Comparison of ENCODE assay signal across 20 cellular contexts in the genomic region with DNA sequence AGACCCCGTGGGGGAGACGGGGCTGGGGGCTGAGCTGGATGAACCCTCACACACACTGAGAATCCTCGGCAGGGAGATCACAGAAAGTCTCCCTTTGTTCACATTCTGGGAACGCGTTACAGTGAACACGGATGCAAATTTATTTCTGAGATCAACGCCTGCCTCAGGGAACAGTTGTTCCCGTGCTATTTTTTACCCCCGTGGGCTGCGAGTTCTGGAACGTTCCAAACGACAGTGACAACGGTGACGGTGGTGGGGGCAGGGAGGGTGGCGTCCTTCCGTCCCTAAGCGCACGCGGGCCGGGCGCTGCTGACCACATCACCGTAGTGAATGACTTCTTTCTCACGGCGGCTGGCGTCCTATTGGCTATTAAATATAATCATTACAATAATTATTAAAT. TPM values are rescaled to one million over a fixed set of nuclear protein-coding genes. Genes with fewer than 3 reads are reported as not detected.
DNase-seq lines count a peak whose midpoint lies in the region; TF ChIP-seq lines count a peak whose summit lies in the region.
"Had no signal": no experiment of that assay in that cellular context is flagged by ENCODE, and none has a peak within 500 bp of the region (broad histone marks: within the 10 kb centered on the region; RNA-seq: fewer than 3 reads in every experiment).

No MANE protein-coding gene starts in this region.

- H3K27me3 ChIP-seq in neural progenitor cell (no peaks in the 10 kb centered on the region), smooth muscle cell (ENCODE audit: low read depth) (no peaks in the 10 kb centered on the region)

- no peak overlapping the region for H3K4me2 ChIP-seq in neural progenitor cell
- H3K4me2 ChIP-seq in smooth muscle cell = no peak overlapping the region
- H3K4me2 ChIP-seq: BLaER1 treated with 17β-estradiol and CSF1 and Interleukin-3, amounts not matched to agents 10 nM and 100 nM had no signal

- H3K4me1 Mint-ChIP-seq in neural progenitor cell = peaks cover 33% of the 10 kb centered on the region

- H3K27ac ChIP-seq in neural progenitor cell = no peak overlapping the region
- no peak overlapping the region for H3K27ac ChIP-seq in smooth muscle cell (ENCODE audit: low read depth)
- H3K27ac ChIP-seq: BLaER1 treated with 17β-estradiol and CSF1 and Interleukin-3, amounts not matched to agents 10 nM and 100 nM had no signal

- peaks cover 6% of the 10 kb centered on the region for H3K27me3 Mint-ChIP-seq in neural progenitor cell (ENCODE audit: insufficient read depth, low read depth)

- H3K36me3 ChIP-seq in neural progenitor cell (no peaks in the 10 kb centered on the region), smooth muscle cell (ENCODE audit: low read depth) (no peaks in the 10 kb centered on the region)
- H3K36me3 ChIP-seq: BLaER1 treated with 17β-estradiol and CSF1 and Interleukin-3, amounts not matched to agents 10 nM and 100 nM had no signal

- no peaks in the 10 kb centered on the region for H3K79me2 ChIP-seq in neural progenitor cell (ENCODE audit: low read depth)
- H3K79me2 ChIP-seq in smooth muscle cell (ENCODE audit: low read depth) = no peaks in the 10 kb centered on the region

- no peaks in the 10 kb centered on the region for H3F3A ChIP-seq in neural progenitor cell (ENCODE audit: low read depth)
- H3F3A ChIP-seq in smooth muscle cell (ENCODE audit: low read depth) = no peaks in the 10 kb centered on the region

- H3K9me3 ChIP-seq in neural progenitor cell (ENCODE audit: low read depth) (no peaks in the 10 kb centered on the region), smooth muscle cell (replicated peaks; ENCODE audit: low read depth) (no peaks in the 10 kb centered on the region)

- WGBS in smooth muscle cell (ENCODE audit: low lambda C conversion rate) = 92% methylated on average over 20 of the region's 25 CpGs

- H3K4me3 Mint-ChIP-seq in neural progenitor cell = no peak overlapping the region
- H3K4me3 Mint-ChIP-seq: CD8-positive, alpha-beta T cell had no signal

- H3K36me3 Mint-ChIP-seq in neural progenitor cell = no peaks in the 10 kb centered on the region
- H3K36me3 Mint-ChIP-seq: CD8-positive, alpha-beta T cell had no signal

- H3K4me3 ChIP-seq in neural progenitor cell = no peak overlapping the region
- no peak overlapping the region for H3K4me3 ChIP-seq in smooth muscle cell
- H3K4me3 ChIP-seq: BLaER1 treated with 17β-estradiol and CSF1 and Interleukin-3, amounts not matched to agents 10 nM and 100 nM had no signal

- no peaks in the 10 kb centered on the region for H3K9me3 Mint-ChIP-seq in neural progenitor cell
- H3K9me3 Mint-ChIP-seq: CD8-positive, alpha-beta T cell had no signal

- peak in 36 of 58 donors; percentile 15 to 81 (median 60) for DNase-seq in anterior cingulate cortex (lab: John Stamatoyannopoulos, UW)
- DNase-seq in hippocampal formation (lab: John Stamatoyannopoulos, UW) = peak; percentile 40 to 63
- DNase-seq in neural progenitor cell (ENCODE audit: low spot score) = no peak
- DNase-seq in superior temporal gyrus (ENCODE audit: extremely low spot score) = peak; percentile 73
- DNase-seq in smooth muscle cell (lab: John Stamatoyannopoulos, UW; ENCODE audit: unreplicated experiment) = no peak
- DNase-seq in HCEC 1CT = no peak
- DNase-seq in activated CD4-positive, alpha-beta T cell treated with anti-CD3 and anti-CD28 coated beads, Interleukin-2, amount 50 U/mL, for 4 hours = no peak
- DNase-seq: Calu3; CD8-positive, alpha-beta T cell; KG1; NCI-H1105 treated with DMSO at 0.1 percent for 48 hours; NCI-H1694; NCI-H2107; NCI-H226; NCI-H524 treated with DMSO at 0.1 percent for 48 hours; SHP77 had no signal

- H3K27ac Mint-ChIP-seq in neural progenitor cell = peak overlapping the region; percentile 46
- H3K27ac Mint-ChIP-seq: CD8-positive, alpha-beta T cell had no signal

- no peak overlapping the region for H2AFZ ChIP-seq in neural progenitor cell (replicated peaks)
- no peak overlapping the region for H2AFZ ChIP-seq in smooth muscle cell (ENCODE audit: low read depth)

- TF ChIP-seq CTCF in neural progenitor cell (IDR thresholded peaks at IDR 0.05) (no peak), smooth muscle cell (IDR thresholded peaks at IDR 0.05; ENCODE audit: borderline replicate concordance, insufficient read depth, poor library complexity, severe bottlenecking) (no peak)

- H3K4me1 ChIP-seq in neural progenitor cell (no peaks in the 10 kb centered on the region), smooth muscle cell (ENCODE audit: low read depth) (no peaks in the 10 kb centered on the region)

- H4K20me1 ChIP-seq in neural progenitor cell (ENCODE audit: low read depth) (no peaks in the 10 kb centered on the region), smooth muscle cell (ENCODE audit: low read depth) (no peaks in the 10 kb centered on the region)

- H3K9ac ChIP-seq in neural progenitor cell (no peak overlapping the region), smooth muscle cell (ENCODE audit: low read depth) (no peak overlapping the region)
- H3K9ac ChIP-seq: BLaER1 treated with 17β-estradiol and CSF1 and Interleukin-3, amounts not matched to agents 10 nM and 100 nM had no signal

RNA-seq across cellular contexts. Expression of a gene that starts 45.1 kb away (rescaled TPM):
- not detected in 2 replicates for total RNA-seq in neural progenitor cell (ENCODE audit: low replicate concordance)
- not detected in 2 replicates for total RNA-seq in smooth muscle cell
- polyA plus RNA-seq in smooth muscle cell = not detected in 2 replicates
- total RNA-seq: A673; Calu3; CD8-positive, alpha-beta T cell; H4; RPMI7951 had no signal

RNA-seq across cellular contexts. Expression of a gene that starts 45.8 kb away (rescaled TPM):
- total RNA-seq in neural progenitor cell (ENCODE audit: low replicate concordance) = 0.75 and 3.0 TPM in 2 replicates
- 1.8 and 4.2 TPM in 2 replicates for total RNA-seq in smooth muscle cell
- polyA plus RNA-seq in smooth muscle cell = 2.9 and 3.5 TPM in 2 replicates
- total RNA-seq: RPMI7951 had no signal

RNA-seq across cellular contexts. Expression of a gene that starts 56.6 kb away (rescaled TPM):
- total RNA-seq in neural progenitor cell (ENCODE audit: low replicate concordance) (3.4 and 26.8 TPM in 2 replicates), smooth muscle cell (17.1 and 25.3 TPM in 2 replicates)
- 29.8 and 33.2 TPM in 2 replicates for polyA plus RNA-seq in smooth muscle cell

Comparison
In these comparisons a context has a peak if more than half of its experiments do, and no peak if none do; other contexts are left out.
1. DNase-seq: peak in anterior cingulate cortex (36 of 58), hippocampal formation (2 of 2) and superior temporal gyrus (single experiment); none in neural progenitor cell (single experiment), smooth muscle cell (single experiment), HCEC 1CT (single experiment) and activated CD4-positive, alpha-beta T cell treated with anti-CD3 and anti-CD28 coated beads, Interleukin-2, amount 50 U/mL, for 4 hours (0 of 2).